Comparison of ENCODE assay signal across 8 cellular contexts in genomic region chr3:51718547-51719412, GRCh38.
A peak's percentile ranks its signal among the peaks of the same experiment; 100 is the strongest.
DNase-seq lines count a peak whose midpoint lies in the region; ATAC-seq lines count a peak whose summit lies in the region.

No MANE protein-coding gene starts in this region.

- intact Hi-C loops in head of caudate nucleus (cut with DNase I), result no loop called here

- DNase-seq in SIG-M5 treated with dmso at 0.1 percent for 504 hours (lab: John Stamatoyannopoulos, UW; ENCODE audit: unreplicated experiment), result peak; percentile 63
- no peak for DNase-seq in SIG-M5 (lab: John Stamatoyannopoulos, UW)
- peak; percentile 9 for DNase-seq in HS-5 (ENCODE audit: low read depth)
- DNase-seq in NOMO-1 (lab: John Stamatoyannopoulos, UW; ENCODE audit: unreplicated experiment in 2 of 2), result peak; percentile 73 to 79
- DNase-seq in activated effector memory CD4-positive, alpha-beta T cell treated with anti-CD3 and anti-CD28 coated beads, Interleukin-2, amount 50 U/mL, for 16 hours, result peak; percentile 74
- DNase-seq in head of caudate nucleus, result peak in 39 of 42 donors; percentile 31 to 82 (median 63)
- peak; percentile 79 for DNase-seq in retina

- no peak for ATAC-seq in HG03460 (IDR thresholded peaks at IDR 0.05; ENCODE audit: unreplicated experiment)
